Comparison of ENCODE assay signal across 8 cellular contexts in the genomic region with DNA sequence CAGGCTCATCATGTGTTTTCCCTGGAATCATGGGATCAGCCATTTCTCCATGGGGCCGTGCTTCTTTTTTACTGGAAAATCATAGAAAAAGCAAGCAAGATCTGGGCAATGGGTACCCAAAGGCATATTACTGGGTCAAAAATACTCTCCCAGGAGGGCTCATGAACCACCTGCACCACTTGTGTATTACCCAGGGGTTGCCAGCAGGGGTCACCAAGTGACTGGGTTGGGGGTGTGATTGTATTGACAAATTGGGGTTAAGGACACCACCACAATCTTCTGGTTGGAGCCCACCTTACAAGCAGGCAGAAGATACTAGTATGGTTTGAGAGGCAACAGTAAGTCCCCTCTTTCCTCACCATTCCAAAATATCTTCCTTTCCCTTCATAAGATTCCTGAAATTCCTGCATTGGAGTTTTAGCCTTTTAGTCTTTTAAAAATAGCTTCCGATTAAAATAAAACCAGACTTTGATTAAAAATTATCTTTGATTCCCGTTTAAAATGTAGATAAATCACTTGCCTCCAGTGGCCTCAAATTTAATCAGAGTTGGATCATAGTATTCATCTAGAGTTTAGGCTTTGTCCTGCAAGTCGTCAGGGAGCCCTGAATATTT.
A peak's percentile ranks its signal among the peaks of the same experiment; 100 is the strongest.
DNase-seq lines count a peak whose midpoint lies in the region; ATAC-seq, FAIRE-seq and TF ChIP-seq lines count a peak whose summit lies in the region.

No MANE protein-coding gene starts in this region.

- H3K27me3 ChIP-seq in CD8-positive, alpha-beta memory T cell (ENCODE audit: insufficient read depth, low read length, poor library complexity, severe bottlenecking), result no peaks in the 10 kb centered on the region
- no peaks in the 10 kb centered on the region for H3K27me3 ChIP-seq in vagina

- no peaks in the 10 kb centered on the region for H3K36me3 ChIP-seq in CD8-positive, alpha-beta memory T cell (ENCODE audit: insufficient read depth, low read length)
- H3K36me3 ChIP-seq in vagina, result no peaks in the 10 kb centered on the region

- CTCF ChIA-PET in CD8-positive, alpha-beta memory T cell (lab: Charles Lee), result no interaction called here

- peaks cover 2 to 21% of the 10 kb centered on the region in 2 donors for H3K27me3 Mint-ChIP-seq in CD8-positive, alpha-beta memory T cell
- H3K27me3 Mint-ChIP-seq in naive B cell, result peaks cover 0 to 35% (median 11%) of the 10 kb centered on the region in 3 donors

- ATAC-seq in HG03565 (IDR thresholded peaks at IDR 0.05; ENCODE audit: unreplicated experiment) (peak; percentile 71), naive B cell (ENCODE audit: low read depth in 2 of 2) (no peak), GM18520 (IDR thresholded peaks at IDR 0.05; ENCODE audit: unreplicated experiment) (no peak)

- no peaks in the 10 kb centered on the region for H3K9me3 Mint-ChIP-seq in CD8-positive, alpha-beta memory T cell
- H3K9me3 Mint-ChIP-seq in naive B cell, result peaks cover 0 to 3% (median 0%) of the 10 kb centered on the region in 7 donors

- peak; percentile 49 for FAIRE-seq in GM19239 (lab: Jason Lieb, UNC)

- no peaks in the 10 kb centered on the region for H3K4me1 Mint-ChIP-seq in CD8-positive, alpha-beta memory T cell
- no peaks in the 10 kb centered on the region for H3K4me1 Mint-ChIP-seq in naive B cell

- H3K27ac ChIP-seq in CD8-positive, alpha-beta memory T cell (ENCODE audit: low read depth, low read length), result no peak overlapping the region
- H3K27ac ChIP-seq in vagina, result no peak overlapping the region

- TF ChIP-seq POLR2A in vagina (IDR thresholded peaks at IDR 0.05), result no peak

- no peak overlapping the region for H3K4me3 Mint-ChIP-seq in CD8-positive, alpha-beta memory T cell
- no peak overlapping the region for H3K4me3 Mint-ChIP-seq in naive B cell

- POLR2A ChIA-PET in CD8-positive, alpha-beta memory T cell (lab: Charles Lee), result no interaction called here

- H3K9me3 ChIP-seq in CD8-positive, alpha-beta memory T cell (ENCODE audit: low read length), result no peaks in the 10 kb centered on the region
- H3K9me3 ChIP-seq in vagina, result no peaks in the 10 kb centered on the region

- no peaks in the 10 kb centered on the region for H3K4me1 ChIP-seq in CD8-positive, alpha-beta memory T cell (ENCODE audit: insufficient read depth, low read length)
- H3K4me1 ChIP-seq in vagina, result no peaks in the 10 kb centered on the region

- peak overlapping the region in 1 of 8 donors; percentile 26 for H3K27ac Mint-ChIP-seq in CD8-positive, alpha-beta memory T cell
- no peak overlapping the region for H3K27ac Mint-ChIP-seq in naive B cell

- peak; percentile 10 to 62 (median 22) for DNase-seq in CD8-positive, alpha-beta memory T cell
- DNase-seq in GM19239 (ENCODE audit: insufficient read length, low spot score) (peak; percentile 29), ecto neural progenitor cell (ENCODE audit: low spot score) (peak; percentile 68), naive B cell (peak; percentile 10), vagina (ENCODE audit: extremely low spot score in 2 of 2) (no peak)

- H3K36me3 Mint-ChIP-seq in CD8-positive, alpha-beta memory T cell, result no peaks in the 10 kb centered on the region
- no peaks in the 10 kb centered on the region for H3K36me3 Mint-ChIP-seq in naive B cell

- TF ChIP-seq CTCF in WI38 (IDR thresholded peaks at IDR 0.05; ENCODE audit: low read depth, low read length) (peak; percentile 75), vagina (IDR thresholded peaks at IDR 0.05) (no peak)

- no peak overlapping the region for H3K4me3 ChIP-seq in CD8-positive, alpha-beta memory T cell (ENCODE audit: low read length)
- H3K4me3 ChIP-seq in WI38 (ENCODE audit: low read depth, low read length) (no peak overlapping the region), vagina (no peak overlapping the region)

- intact Hi-C loops in vagina (cut with DNase I), result no loop called here

Comparison
In these comparisons a context has a peak if more than half of its experiments do, and no peak if none do; other contexts are left out.
1. DNase-seq: peak in CD8-positive, alpha-beta memory T cell (5 of 5), GM19239 (single experiment), ecto neural progenitor cell (single experiment) and naive B cell (single experiment); none in vagina (0 of 2).